1 cellular context compared by ENCODE assay signal in the genomic region with DNA sequence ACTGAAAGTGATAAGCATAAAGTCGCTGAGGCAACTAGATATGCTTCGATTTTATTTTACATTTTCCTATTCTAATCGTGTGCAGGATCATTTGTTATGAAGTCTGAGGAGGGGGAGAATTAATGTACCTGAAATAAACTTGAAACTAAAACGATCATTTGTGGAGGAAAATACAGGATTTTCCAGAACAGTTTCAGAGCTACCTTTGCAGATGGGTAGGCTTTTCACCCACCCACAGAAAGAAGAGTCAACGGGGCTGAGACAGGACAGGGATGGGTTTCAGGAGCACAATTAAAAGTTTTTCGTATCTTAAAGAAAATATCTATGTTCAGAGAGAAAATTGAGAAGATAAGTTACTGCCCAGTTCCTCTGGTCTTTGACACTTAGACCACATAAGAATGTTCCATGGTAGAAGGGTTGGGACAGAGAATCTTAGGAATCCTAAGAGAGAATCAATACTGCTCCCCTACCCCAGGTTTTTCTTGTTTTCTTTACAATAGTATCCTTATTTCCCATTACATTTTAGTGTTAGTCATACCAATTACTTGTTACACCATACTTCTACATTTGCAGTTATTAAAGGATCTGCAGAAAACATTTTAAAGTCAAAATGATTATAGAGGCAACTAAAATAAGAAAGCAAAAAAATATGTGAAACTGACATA.
TF ChIP-seq lines count a peak whose summit lies in the region.

No MANE protein-coding gene starts in this region.

TF ChIP-seq in HepG2, 621 proteins besides CTCF, POLR2A, EP300 and RAD21 (continued from another document):
- TF ChIP-seq ZNF407 (CRISPR knock-in tag; IDR thresholded peaks at IDR 0.05; ENCODE audit: not compliant biosample characterization) (no peak), PRPF4 (IDR thresholded peaks at IDR 0.05; ENCODE audit: low read depth, low read length, poor library complexity, severe bottlenecking) (no peak), ZNF572 (CRISPR knock-in tag; IDR thresholded peaks at IDR 0.05) (no peak), NFATC3 (CRISPR knock-in tag; IDR thresholded peaks at IDR 0.05) (no peak), ONECUT2 (CRISPR knock-in tag; IDR thresholded peaks at IDR 0.05) (peak; percentile 49; the same call in 1 of the 2 replicates), ATF1 (CRISPR knock-in tag; IDR thresholded peaks at IDR 0.05) (no peak), ZFP62 (CRISPR knock-in tag; IDR thresholded peaks at IDR 0.05) (no peak), ZFP1 (CRISPR knock-in tag; IDR thresholded peaks at IDR 0.05) (no peak), ZNF256 (CRISPR knock-in tag; conservative IDR thresholded peaks at IDR 0.05) (no peak), ZNF660 (CRISPR knock-in tag; IDR thresholded peaks at IDR 0.05; ENCODE audit: borderline replicate concordance, low read depth) (no peak), NR1H2 (CRISPR knock-in tag; IDR thresholded peaks at IDR 0.05; ENCODE audit: borderline replicate concordance, low read depth) (no peak), ZNF234 (CRISPR knock-in tag; conservative IDR thresholded peaks at IDR 0.05) (no peak), KDM3A (CRISPR knock-in tag; IDR thresholded peaks at IDR 0.05; ENCODE audit: low read depth) (no peak), FOXA1 (IDR thresholded peaks at IDR 0.05) (no peak), FOXA1 (CRISPR knock-in tag; IDR thresholded peaks at IDR 0.05) (no peak), AGO2 (optimal IDR thresholded peaks at IDR 0.05; ENCODE audit: low read depth, low read length) (peak; percentile 18), ZNF674 (CRISPR knock-in tag; IDR thresholded peaks at IDR 0.05; ENCODE audit: low read depth) (no peak), HNRNPK (IDR thresholded peaks at IDR 0.05; ENCODE audit: low read depth, low read length, poor library complexity, severe bottlenecking) (no peak), NR2F1 (CRISPR knock-in tag; IDR thresholded peaks at IDR 0.05) (no peak), ZNF607 (CRISPR knock-in tag; IDR thresholded peaks at IDR 0.05; ENCODE audit: borderline replicate concordance) (no peak), PTBP1 (IDR thresholded peaks at IDR 0.05; ENCODE audit: low read depth, low read length, poor library complexity, severe bottlenecking) (no peak), ERF (CRISPR knock-in tag; IDR thresholded peaks at IDR 0.05) (no peak), XBP1 (CRISPR knock-in tag; IDR thresholded peaks at IDR 0.05) (no peak), PBX3 (CRISPR knock-in tag; IDR thresholded peaks at IDR 0.05; ENCODE audit: borderline replicate concordance) (no peak)
- TF ChIP-seq, protein P1, sequence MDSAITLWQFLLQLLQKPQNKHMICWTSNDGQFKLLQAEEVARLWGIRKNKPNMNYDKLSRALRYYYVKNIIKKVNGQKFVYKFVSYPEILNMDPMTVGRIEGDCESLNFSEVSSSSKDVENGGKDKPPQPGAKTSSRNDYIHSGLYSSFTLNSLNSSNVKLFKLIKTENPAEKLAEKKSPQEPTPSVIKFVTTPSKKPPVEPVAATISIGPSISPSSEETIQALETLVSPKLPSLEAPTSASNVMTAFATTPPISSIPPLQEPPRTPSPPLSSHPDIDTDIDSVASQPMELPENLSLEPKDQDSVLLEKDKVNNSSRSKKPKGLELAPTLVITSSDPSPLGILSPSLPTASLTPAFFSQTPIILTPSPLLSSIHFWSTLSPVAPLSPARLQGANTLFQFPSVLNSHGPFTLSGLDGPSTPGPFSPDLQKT (CRISPR knock-in tag; IDR thresholded peaks at IDR 0.05; ENCODE audit: borderline replicate concordance): no peak
- TF ChIP-seq, protein P2, sequence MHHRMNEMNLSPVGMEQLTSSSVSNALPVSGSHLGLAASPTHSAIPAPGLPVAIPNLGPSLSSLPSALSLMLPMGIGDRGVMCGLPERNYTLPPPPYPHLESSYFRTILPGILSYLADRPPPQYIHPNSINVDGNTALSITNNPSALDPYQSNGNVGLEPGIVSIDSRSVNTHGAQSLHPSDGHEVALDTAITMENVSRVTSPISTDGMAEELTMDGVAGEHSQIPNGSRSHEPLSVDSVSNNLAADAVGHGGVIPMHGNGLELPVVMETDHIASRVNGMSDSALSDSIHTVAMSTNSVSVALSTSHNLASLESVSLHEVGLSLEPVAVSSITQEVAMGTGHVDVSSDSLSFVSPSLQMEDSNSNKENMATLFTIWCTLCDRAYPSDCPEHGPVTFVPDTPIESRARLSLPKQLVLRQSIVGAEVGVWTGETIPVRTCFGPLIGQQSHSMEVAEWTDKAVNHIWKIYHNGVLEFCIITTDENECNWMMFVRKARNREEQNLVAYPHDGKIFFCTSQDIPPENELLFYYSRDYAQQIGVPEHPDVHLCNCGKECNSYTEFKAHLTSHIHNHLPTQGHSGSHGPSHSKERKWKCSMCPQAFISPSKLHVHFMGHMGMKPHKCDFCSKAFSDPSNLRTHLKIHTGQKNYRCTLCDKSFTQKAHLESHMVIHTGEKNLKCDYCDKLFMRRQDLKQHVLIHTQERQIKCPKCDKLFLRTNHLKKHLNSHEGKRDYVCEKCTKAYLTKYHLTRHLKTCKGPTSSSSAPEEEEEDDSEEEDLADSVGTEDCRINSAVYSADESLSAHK (CRISPR knock-in tag; IDR thresholded peaks at IDR 0.05; ENCODE audit: borderline replicate concordance): no peak
- TF ChIP-seq, protein P3, sequence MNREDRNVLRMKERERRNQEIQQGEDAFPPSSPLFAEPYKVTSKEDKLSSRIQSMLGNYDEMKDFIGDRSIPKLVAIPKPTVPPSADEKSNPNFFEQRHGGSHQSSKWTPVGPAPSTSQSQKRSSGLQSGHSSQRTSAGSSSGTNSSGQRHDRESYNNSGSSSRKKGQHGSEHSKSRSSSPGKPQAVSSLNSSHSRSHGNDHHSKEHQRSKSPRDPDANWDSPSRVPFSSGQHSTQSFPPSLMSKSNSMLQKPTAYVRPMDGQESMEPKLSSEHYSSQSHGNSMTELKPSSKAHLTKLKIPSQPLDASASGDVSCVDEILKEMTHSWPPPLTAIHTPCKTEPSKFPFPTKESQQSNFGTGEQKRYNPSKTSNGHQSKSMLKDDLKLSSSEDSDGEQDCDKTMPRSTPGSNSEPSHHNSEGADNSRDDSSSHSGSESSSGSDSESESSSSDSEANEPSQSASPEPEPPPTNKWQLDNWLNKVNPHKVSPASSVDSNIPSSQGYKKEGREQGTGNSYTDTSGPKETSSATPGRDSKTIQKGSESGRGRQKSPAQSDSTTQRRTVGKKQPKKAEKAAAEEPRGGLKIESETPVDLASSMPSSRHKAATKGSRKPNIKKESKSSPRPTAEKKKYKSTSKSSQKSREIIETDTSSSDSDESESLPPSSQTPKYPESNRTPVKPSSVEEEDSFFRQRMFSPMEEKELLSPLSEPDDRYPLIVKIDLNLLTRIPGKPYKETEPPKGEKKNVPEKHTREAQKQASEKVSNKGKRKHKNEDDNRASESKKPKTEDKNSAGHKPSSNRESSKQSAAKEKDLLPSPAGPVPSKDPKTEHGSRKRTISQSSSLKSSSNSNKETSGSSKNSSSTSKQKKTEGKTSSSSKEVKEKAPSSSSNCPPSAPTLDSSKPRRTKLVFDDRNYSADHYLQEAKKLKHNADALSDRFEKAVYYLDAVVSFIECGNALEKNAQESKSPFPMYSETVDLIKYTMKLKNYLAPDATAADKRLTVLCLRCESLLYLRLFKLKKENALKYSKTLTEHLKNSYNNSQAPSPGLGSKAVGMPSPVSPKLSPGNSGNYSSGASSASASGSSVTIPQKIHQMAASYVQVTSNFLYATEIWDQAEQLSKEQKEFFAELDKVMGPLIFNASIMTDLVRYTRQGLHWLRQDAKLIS (CRISPR knock-in tag; IDR thresholded peaks at IDR 0.05): peak; percentile 59; the same call in 1 of the 2 replicates
